Comparison of ENCODE assay signal across 1 cellular context in genomic region chr1:234997201-234998173, GRCh38.
A peak's percentile ranks its signal among the peaks of the same experiment; 100 is the strongest.
TF ChIP-seq lines count a peak whose summit lies in the region.

No MANE protein-coding gene starts in this region.

TF ChIP-seq in SK-N-SH, 30 proteins besides CTCF, POLR2A, EP300 and RAD21 (continued from another document):
- TF ChIP-seq, protein P1, sequence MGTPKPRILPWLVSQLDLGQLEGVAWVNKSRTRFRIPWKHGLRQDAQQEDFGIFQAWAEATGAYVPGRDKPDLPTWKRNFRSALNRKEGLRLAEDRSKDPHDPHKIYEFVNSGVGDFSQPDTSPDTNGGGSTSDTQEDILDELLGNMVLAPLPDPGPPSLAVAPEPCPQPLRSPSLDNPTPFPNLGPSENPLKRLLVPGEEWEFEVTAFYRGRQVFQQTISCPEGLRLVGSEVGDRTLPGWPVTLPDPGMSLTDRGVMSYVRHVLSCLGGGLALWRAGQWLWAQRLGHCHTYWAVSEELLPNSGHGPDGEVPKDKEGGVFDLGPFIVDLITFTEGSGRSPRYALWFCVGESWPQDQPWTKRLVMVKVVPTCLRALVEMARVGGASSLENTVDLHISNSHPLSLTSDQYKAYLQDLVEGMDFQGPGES (IDR thresholded peaks at IDR 0.05; ENCODE audit: low read depth, low read length): no peak
- TF ChIP-seq, protein P2, sequence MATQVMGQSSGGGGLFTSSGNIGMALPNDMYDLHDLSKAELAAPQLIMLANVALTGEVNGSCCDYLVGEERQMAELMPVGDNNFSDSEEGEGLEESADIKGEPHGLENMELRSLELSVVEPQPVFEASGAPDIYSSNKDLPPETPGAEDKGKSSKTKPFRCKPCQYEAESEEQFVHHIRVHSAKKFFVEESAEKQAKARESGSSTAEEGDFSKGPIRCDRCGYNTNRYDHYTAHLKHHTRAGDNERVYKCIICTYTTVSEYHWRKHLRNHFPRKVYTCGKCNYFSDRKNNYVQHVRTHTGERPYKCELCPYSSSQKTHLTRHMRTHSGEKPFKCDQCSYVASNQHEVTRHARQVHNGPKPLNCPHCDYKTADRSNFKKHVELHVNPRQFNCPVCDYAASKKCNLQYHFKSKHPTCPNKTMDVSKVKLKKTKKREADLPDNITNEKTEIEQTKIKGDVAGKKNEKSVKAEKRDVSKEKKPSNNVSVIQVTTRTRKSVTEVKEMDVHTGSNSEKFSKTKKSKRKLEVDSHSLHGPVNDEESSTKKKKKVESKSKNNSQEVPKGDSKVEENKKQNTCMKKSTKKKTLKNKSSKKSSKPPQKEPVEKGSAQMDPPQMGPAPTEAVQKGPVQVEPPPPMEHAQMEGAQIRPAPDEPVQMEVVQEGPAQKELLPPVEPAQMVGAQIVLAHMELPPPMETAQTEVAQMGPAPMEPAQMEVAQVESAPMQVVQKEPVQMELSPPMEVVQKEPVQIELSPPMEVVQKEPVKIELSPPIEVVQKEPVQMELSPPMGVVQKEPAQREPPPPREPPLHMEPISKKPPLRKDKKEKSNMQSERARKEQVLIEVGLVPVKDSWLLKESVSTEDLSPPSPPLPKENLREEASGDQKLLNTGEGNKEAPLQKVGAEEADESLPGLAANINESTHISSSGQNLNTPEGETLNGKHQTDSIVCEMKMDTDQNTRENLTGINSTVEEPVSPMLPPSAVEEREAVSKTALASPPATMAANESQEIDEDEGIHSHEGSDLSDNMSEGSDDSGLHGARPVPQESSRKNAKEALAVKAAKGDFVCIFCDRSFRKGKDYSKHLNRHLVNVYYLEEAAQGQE (IDR thresholded peaks at IDR 0.05; ENCODE audit: low read depth, low read length): peak; percentile 49; the same call in 1 of the 2 replicates
- TF ChIP-seq EZH2phosphoT487 (IDR thresholded peaks at IDR 0.05; ENCODE audit: borderline replicate concordance, low read depth) (no peak), RFX5 (IDR thresholded peaks at IDR 0.05; ENCODE audit: low read length) (no peak), CHD2 (IDR thresholded peaks at IDR 0.05; ENCODE audit: low read length, partially characterized antibody) (no peak), YY1 (IDR thresholded peaks at IDR 0.05; ENCODE audit: low read depth) (0 out of 2 replicates have a peak, but pooled peaks have one; percentile 20), RXRA (IDR thresholded peaks at IDR 0.05; ENCODE audit: borderline replicate concordance, low read depth) (peak; percentile 95), NFIC (IDR thresholded peaks at IDR 0.05; ENCODE audit: borderline replicate concordance) (peak; percentile 100)
- TF ChIP-seq, protein P3, sequence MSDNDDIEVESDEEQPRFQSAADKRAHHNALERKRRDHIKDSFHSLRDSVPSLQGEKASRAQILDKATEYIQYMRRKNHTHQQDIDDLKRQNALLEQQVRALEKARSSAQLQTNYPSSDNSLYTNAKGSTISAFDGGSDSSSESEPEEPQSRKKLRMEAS (IDR thresholded peaks at IDR 0.05; ENCODE audit: low read depth): peak; percentile 73; the same call in 1 of the 2 replicates
